12 cellular contexts compared by ENCODE assay signal in genomic region chr17:77479817-77480508, GRCh38.
A peak's percentile ranks its signal among the peaks of the same experiment; 100 is the strongest.
DNase-seq lines count a peak whose midpoint lies in the region; ATAC-seq and TF ChIP-seq lines count a peak whose summit lies in the region.
"Had no signal": no experiment of that assay in that cellular context is flagged by ENCODE, and none has a peak within 500 bp of the region (broad histone marks: within the 10 kb centered on the region; RNA-seq: fewer than 3 reads in every experiment).

No MANE protein-coding gene starts in this region.

- TF ChIP-seq CTCF in VCaP (conservative IDR thresholded peaks at IDR 0.05), result no peak

- no peak for ATAC-seq in stimulated activated naive B cell treated with anti-CD40 and anti-IgM and Interleukin-4, amounts not matched to agents 10 μg/mL and 1 μg/mL and 100 μg/mL, for 72 hours (replicated peaks)
- no peak for ATAC-seq in GM19397 (IDR thresholded peaks at IDR 0.05; ENCODE audit: unreplicated experiment)

- H3K27me3 Mint-ChIP-seq in activated T-cell treated with anti-CD3 and anti-CD28 coated beads, Interleukin-2, amount 50 U/mL, for 24 hours, result no peaks in the 10 kb centered on the region
- H3K27me3 Mint-ChIP-seq in stimulated activated naive B cell treated with anti-CD40 and anti-IgM and Interleukin-4, amounts not matched to agents 10 μg/mL and 1 μg/mL and 100 μg/mL, for 72 hours, result no peaks in the 10 kb centered on the region

- H3K27ac ChIP-seq in VCaP, result peak overlapping the region; percentile 44
- H3K27ac ChIP-seq: thoracic aorta had no signal

- H3K4me1 Mint-ChIP-seq in activated T-cell treated with anti-CD3 and anti-CD28 coated beads, Interleukin-2, amount 50 U/mL, for 24 hours (ENCODE audit: low read depth), result peaks cover 65% of the 10 kb centered on the region
- peaks cover 42 to 68% of the 10 kb centered on the region in 2 donors for H3K4me1 Mint-ChIP-seq in stimulated activated naive B cell treated with anti-CD40 and anti-IgM and Interleukin-4, amounts not matched to agents 10 μg/mL and 1 μg/mL and 100 μg/mL, for 72 hours

- H3K4me3 Mint-ChIP-seq in activated T-cell treated with anti-CD3 and anti-CD28 coated beads, Interleukin-2, amount 50 U/mL, for 24 hours, result no peak overlapping the region
- no peak overlapping the region for H3K4me3 Mint-ChIP-seq in stimulated activated naive B cell treated with anti-CD40 and anti-IgM and Interleukin-4, amounts not matched to agents 10 μg/mL and 1 μg/mL and 100 μg/mL, for 72 hours

- H3K36me3 Mint-ChIP-seq in activated T-cell treated with anti-CD3 and anti-CD28 coated beads, Interleukin-2, amount 50 U/mL, for 24 hours (ENCODE audit: low read depth), result peaks cover 38% of the 10 kb centered on the region
- H3K36me3 Mint-ChIP-seq in stimulated activated naive B cell treated with anti-CD40 and anti-IgM and Interleukin-4, amounts not matched to agents 10 μg/mL and 1 μg/mL and 100 μg/mL, for 72 hours, result peaks cover 20 to 25% of the 10 kb centered on the region in 2 donors

- peak overlapping the region; percentile 82 for H3K27ac Mint-ChIP-seq in activated T-cell treated with anti-CD3 and anti-CD28 coated beads, Interleukin-2, amount 50 U/mL, for 24 hours
- peak overlapping the region; percentile 93 for H3K27ac Mint-ChIP-seq in stimulated activated naive B cell treated with anti-CD40 and anti-IgM and Interleukin-4, amounts not matched to agents 10 μg/mL and 1 μg/mL and 100 μg/mL, for 72 hours

- H3K9me3 Mint-ChIP-seq in activated T-cell treated with anti-CD3 and anti-CD28 coated beads, Interleukin-2, amount 50 U/mL, for 24 hours, result no peaks in the 10 kb centered on the region
- no peaks in the 10 kb centered on the region for H3K9me3 Mint-ChIP-seq in stimulated activated naive B cell treated with anti-CD40 and anti-IgM and Interleukin-4, amounts not matched to agents 10 μg/mL and 1 μg/mL and 100 μg/mL, for 72 hours

- no peak for DNase-seq in activated T-cell treated with anti-CD3 and anti-CD28 coated beads, Interleukin-2, amount 50 U/mL, for 24 hours
- DNase-seq in activated T-cell treated with anti-CD3 and anti-CD28 coated beads for 4 hours (no peak), foreskin melanocyte (peak; percentile 61), NCI-H2107 (lab: John Stamatoyannopoulos, UW) (no peak), amniotic stem cell (lab: John Stamatoyannopoulos, UW) (no peak)
- DNase-seq in stimulated activated naive B cell treated with anti-CD40 and anti-IgM and Interleukin-4, amounts not matched to agents 10 μg/mL and 1 μg/mL and 100 μg/mL, for 72 hours, result no peak
- DNase-seq: mammary epithelial cell, NCI-H1930, SIG-M5 had no signal
